ENCODE assay signal across 1 cellular context in the genomic region with DNA sequence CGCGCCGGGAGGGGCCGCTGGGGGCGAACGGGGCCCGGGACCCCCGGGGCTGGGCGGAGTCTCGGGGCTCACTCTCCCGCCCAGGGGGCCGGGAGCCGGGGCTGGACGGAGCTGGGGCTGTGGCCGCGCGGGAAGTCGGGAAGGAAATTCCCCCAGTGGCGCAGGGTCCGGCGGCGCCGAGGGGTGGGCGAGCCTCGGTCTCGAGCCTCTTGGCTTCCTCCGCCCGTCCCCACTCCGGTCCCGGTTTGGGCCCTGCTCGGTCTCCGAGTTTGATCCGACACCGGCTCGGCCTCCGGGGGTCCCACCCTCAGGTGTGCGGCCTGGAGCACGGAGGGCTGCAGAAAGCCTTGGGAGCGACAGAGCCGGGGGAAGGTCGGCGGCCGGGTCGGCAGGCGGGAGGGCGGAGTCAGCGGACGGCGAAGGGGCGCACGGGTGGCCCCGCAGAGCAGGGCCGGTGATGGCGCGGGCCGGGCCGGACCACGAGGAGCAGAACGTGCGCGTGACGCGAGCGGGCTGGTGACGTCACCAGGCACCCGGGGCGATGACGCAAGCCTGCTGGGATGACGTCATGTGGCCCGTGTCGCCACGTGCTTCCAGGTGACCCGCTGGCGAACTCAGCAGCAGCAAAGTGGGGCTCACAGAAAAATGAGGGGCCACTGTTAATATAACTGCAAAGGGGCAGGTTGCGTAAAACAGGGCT.
TF ChIP-seq lines count a peak whose summit lies in the region.

No MANE protein-coding gene starts in this region.

TF ChIP-seq in K562, 482 proteins besides CTCF, POLR2A, EP300 and RAD21 (continues in another document):
- no peak for TF ChIP-seq NR2F6 (CRISPR knock-in tag; IDR thresholded peaks at IDR 0.05)
- TF ChIP-seq, protein P1, sequence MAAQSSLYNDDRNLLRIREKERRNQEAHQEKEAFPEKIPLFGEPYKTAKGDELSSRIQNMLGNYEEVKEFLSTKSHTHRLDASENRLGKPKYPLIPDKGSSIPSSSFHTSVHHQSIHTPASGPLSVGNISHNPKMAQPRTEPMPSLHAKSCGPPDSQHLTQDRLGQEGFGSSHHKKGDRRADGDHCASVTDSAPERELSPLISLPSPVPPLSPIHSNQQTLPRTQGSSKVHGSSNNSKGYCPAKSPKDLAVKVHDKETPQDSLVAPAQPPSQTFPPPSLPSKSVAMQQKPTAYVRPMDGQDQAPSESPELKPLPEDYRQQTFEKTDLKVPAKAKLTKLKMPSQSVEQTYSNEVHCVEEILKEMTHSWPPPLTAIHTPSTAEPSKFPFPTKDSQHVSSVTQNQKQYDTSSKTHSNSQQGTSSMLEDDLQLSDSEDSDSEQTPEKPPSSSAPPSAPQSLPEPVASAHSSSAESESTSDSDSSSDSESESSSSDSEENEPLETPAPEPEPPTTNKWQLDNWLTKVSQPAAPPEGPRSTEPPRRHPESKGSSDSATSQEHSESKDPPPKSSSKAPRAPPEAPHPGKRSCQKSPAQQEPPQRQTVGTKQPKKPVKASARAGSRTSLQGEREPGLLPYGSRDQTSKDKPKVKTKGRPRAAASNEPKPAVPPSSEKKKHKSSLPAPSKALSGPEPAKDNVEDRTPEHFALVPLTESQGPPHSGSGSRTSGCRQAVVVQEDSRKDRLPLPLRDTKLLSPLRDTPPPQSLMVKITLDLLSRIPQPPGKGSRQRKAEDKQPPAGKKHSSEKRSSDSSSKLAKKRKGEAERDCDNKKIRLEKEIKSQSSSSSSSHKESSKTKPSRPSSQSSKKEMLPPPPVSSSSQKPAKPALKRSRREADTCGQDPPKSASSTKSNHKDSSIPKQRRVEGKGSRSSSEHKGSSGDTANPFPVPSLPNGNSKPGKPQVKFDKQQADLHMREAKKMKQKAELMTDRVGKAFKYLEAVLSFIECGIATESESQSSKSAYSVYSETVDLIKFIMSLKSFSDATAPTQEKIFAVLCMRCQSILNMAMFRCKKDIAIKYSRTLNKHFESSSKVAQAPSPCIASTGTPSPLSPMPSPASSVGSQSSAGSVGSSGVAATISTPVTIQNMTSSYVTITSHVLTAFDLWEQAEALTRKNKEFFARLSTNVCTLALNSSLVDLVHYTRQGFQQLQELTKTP (IDR thresholded peaks at IDR 0.05; ENCODE audit: low read depth in 1 of 2, partially characterized antibody in 2 of 2), result no peak
- TF ChIP-seq, protein P2, sequence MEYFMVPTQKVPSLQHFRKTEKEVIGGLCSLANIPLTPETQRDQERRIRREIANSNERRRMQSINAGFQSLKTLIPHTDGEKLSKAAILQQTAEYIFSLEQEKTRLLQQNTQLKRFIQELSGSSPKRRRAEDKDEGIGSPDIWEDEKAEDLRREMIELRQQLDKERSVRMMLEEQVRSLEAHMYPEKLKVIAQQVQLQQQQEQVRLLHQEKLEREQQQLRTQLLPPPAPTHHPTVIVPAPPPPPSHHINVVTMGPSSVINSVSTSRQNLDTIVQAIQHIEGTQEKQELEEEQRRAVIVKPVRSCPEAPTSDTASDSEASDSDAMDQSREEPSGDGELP (CRISPR knock-in tag; IDR thresholded peaks at IDR 0.05; ENCODE audit: borderline replicate concordance), result peak; percentile 96
- TF ChIP-seq BMI1 (IDR thresholded peaks at IDR 0.05; ENCODE audit: low read length), result no peak
- TF ChIP-seq, protein P3, sequence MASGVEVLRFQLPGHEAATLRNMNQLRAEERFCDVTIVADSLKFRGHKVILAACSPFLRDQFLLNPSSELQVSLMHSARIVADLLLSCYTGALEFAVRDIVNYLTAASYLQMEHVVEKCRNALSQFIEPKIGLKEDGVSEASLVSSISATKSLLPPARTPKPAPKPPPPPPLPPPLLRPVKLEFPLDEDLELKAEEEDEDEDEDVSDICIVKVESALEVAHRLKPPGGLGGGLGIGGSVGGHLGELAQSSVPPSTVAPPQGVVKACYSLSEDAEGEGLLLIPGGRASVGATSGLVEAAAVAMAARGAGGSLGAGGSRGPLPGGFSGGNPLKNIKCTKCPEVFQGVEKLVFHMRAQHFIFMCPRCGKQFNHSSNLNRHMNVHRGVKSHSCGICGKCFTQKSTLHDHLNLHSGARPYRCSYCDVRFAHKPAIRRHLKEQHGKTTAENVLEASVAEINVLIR (CRISPR knock-in tag; IDR thresholded peaks at IDR 0.05), result peak; percentile 100
- TF ChIP-seq NRF1 (conservative IDR thresholded peaks at IDR 0.05 in 1 of 2, IDR thresholded peaks at IDR 0.05 in 1 of 2), result peak; percentile 66 to 77
- peak; percentile 5 for TF ChIP-seq CTCFL (IDR thresholded peaks at IDR 0.05; ENCODE audit: borderline replicate concordance, insufficient read depth, low read depth, low read length, poor library complexity, severe bottlenecking)
- TF ChIP-seq, protein P4, sequence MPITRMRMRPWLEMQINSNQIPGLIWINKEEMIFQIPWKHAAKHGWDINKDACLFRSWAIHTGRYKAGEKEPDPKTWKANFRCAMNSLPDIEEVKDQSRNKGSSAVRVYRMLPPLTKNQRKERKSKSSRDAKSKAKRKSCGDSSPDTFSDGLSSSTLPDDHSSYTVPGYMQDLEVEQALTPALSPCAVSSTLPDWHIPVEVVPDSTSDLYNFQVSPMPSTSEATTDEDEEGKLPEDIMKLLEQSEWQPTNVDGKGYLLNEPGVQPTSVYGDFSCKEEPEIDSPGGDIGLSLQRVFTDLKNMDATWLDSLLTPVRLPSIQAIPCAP (CRISPR knock-in tag; IDR thresholded peaks at IDR 0.05; ENCODE audit: borderline replicate concordance), result 0 out of 2 replicates have a peak, but pooled peaks have one; percentile 68
- no peak for TF ChIP-seq SRSF7 (optimal IDR thresholded peaks at IDR 0.05; ENCODE audit: low read depth, low read length)
- TF ChIP-seq CREB1 (IDR thresholded peaks at IDR 0.05), result peak; percentile 100
- peak; percentile 100 for TF ChIP-seq CREB1 (CRISPR knock-in tag; IDR thresholded peaks at IDR 0.05)
- no peak; the same call in none of the 2 replicates for TF ChIP-seq ZNF224 (CRISPR knock-in tag; IDR thresholded peaks at IDR 0.05)
- TF ChIP-seq ILK (tag; IDR thresholded peaks at IDR 0.05; ENCODE audit: borderline replicate concordance, low read depth), result no peak
- no peak for TF ChIP-seq ZFP1 (CRISPR knock-in tag; IDR thresholded peaks at IDR 0.05)
- TF ChIP-seq BRD9 (IDR thresholded peaks at IDR 0.05; ENCODE audit: low read depth, partially characterized antibody), result no peak
- TF ChIP-seq GABPB1 (CRISPR knock-in tag; IDR thresholded peaks at IDR 0.05), result peak; percentile 94
- no peak for TF ChIP-seq DNMT1 (IDR thresholded peaks at IDR 0.05)
- peak; percentile 93 for TF ChIP-seq ZNF431 (CRISPR knock-in tag; IDR thresholded peaks at IDR 0.05)
- TF ChIP-seq CHD1 (IDR thresholded peaks at IDR 0.05; ENCODE audit: low read length), result peak; percentile 42
- no peak for TF ChIP-seq ZNF764 (CRISPR knock-in tag; IDR thresholded peaks at IDR 0.05; ENCODE audit: low read depth)
- TF ChIP-seq ZNF165 (CRISPR knock-in tag; IDR thresholded peaks at IDR 0.05; ENCODE audit: borderline replicate concordance), result no peak
- TF ChIP-seq CAMTA2 (CRISPR knock-in tag; conservative IDR thresholded peaks at IDR 0.05), result 0 out of 2 replicates have a peak, but pooled peaks have one; percentile 24
- TF ChIP-seq TBL1XR1 (IDR thresholded peaks at IDR 0.05; ENCODE audit: low read length in 2 of 2), result peak; percentile 78 to 99; a peak in 3 of 4 replicates
- peak; percentile 51 for TF ChIP-seq TCF3 (CRISPR knock-in tag; IDR thresholded peaks at IDR 0.05)
- peak; percentile 92 for TF ChIP-seq ZC3H4 (CRISPR knock-in tag; IDR thresholded peaks at IDR 0.05; ENCODE audit: borderline replicate concordance)
- no peak for TF ChIP-seq KDM2B (CRISPR knock-in tag; IDR thresholded peaks at IDR 0.05)
- no peak for TF ChIP-seq PYGO2 (tag; IDR thresholded peaks at IDR 0.05)
- TF ChIP-seq BRD4 (IDR thresholded peaks at IDR 0.05), result no peak; the same call in 1 of the 2 replicates
- no peak for TF ChIP-seq GTF3C2 (IDR thresholded peaks at IDR 0.05; ENCODE audit: borderline replicate concordance, extremely low read depth, insufficient read length)
- TF ChIP-seq NFE2 (IDR thresholded peaks at IDR 0.05; ENCODE audit: low read depth), result no peak
- TF ChIP-seq, protein P5, sequence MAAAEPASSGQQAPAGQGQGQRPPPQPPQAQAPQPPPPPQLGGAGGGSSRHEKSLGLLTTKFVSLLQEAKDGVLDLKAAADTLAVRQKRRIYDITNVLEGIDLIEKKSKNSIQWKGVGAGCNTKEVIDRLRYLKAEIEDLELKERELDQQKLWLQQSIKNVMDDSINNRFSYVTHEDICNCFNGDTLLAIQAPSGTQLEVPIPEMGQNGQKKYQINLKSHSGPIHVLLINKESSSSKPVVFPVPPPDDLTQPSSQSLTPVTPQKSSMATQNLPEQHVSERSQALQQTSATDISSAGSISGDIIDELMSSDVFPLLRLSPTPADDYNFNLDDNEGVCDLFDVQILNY (CRISPR knock-in tag; IDR thresholded peaks at IDR 0.05), result peak; percentile 98
- peak; percentile 100 for TF ChIP-seq MAX (CRISPR knock-in tag; IDR thresholded peaks at IDR 0.05)
- no peak for TF ChIP-seq ZNF316 (IDR thresholded peaks at IDR 0.05)
- TF ChIP-seq SRSF9 (IDR thresholded peaks at IDR 0.05; ENCODE audit: borderline replicate concordance, low read depth, low read length), result no peak
- peak; percentile 75; the same call in 1 of the 2 replicates for TF ChIP-seq SAFB (IDR thresholded peaks at IDR 0.05; ENCODE audit: borderline replicate concordance, low read depth, low read length)
- no peak for TF ChIP-seq CREBBP (IDR thresholded peaks at IDR 0.05; ENCODE audit: low read depth, low read length)
- TF ChIP-seq ATF7 (IDR thresholded peaks at IDR 0.05), result peak; percentile 100
- TF ChIP-seq, protein P6, sequence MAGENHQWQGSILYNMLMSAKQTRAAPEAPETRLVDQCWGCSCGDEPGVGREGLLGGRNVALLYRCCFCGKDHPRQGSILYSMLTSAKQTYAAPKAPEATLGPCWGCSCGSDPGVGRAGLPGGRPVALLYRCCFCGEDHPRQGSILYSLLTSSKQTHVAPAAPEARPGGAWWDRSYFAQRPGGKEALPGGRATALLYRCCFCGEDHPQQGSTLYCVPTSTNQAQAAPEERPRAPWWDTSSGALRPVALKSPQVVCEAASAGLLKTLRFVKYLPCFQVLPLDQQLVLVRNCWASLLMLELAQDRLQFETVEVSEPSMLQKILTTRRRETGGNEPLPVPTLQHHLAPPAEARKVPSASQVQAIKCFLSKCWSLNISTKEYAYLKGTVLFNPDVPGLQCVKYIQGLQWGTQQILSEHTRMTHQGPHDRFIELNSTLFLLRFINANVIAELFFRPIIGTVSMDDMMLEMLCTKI (IDR thresholded peaks at IDR 0.05; ENCODE audit: partially characterized antibody), result no peak
- TF ChIP-seq NFIC (IDR thresholded peaks at IDR 0.05), result peak; percentile 56
- TF ChIP-seq TEAD2 (tag; IDR thresholded peaks at IDR 0.05), result no peak
